In genomic region chr15:52114656-52115055, GRCh38 we compare ENCODE assay signal across 22 cellular contexts. TPM values are rescaled to one million over a fixed set of nuclear protein-coding genes. Genes with fewer than 3 reads are reported as not detected.
DNase-seq lines count a peak whose midpoint lies in the region; ATAC-seq and TF ChIP-seq lines count a peak whose summit lies in the region.
"Had no signal": no experiment of that assay in that cellular context is flagged by ENCODE, and none has a peak within 500 bp of the region (broad histone marks: within the 10 kb centered on the region; RNA-seq: fewer than 3 reads in every experiment).

No MANE protein-coding gene starts in this region.

- TF ChIP-seq CTCF in fibroblast of the aortic adventitia (IDR thresholded peaks at IDR 0.05; ENCODE audit: insufficient read depth, low read length) (no peak), omental fat pad (IDR thresholded peaks at IDR 0.05) (no peak)

- DNase-seq in C1 segment of cervical spinal cord (lab: John Stamatoyannopoulos, UW) (peak in 10 of 14 donors; percentile 4 to 40 (median 18)), NCI-H446 treated with DMSO at 0.1 percent for 48 hours (lab: John Stamatoyannopoulos, UW) (peak; percentile 67), fibroblast of the aortic adventitia (ENCODE audit: low read depth) (peak; percentile 25), middle frontal gyrus (ENCODE audit: extremely low spot score, low spot score) (peak; percentile 24), omental fat pad (ENCODE audit: low spot score) (no peak), OCI-M1 (lab: John Stamatoyannopoulos, UW) (no peak)
- no peak for DNase-seq in stimulated activated CD4-positive, alpha-beta T cell treated with anti-CD3 and anti-CD28 coated beads, Interleukin-4, amount 100 ng/mL, for 24 hours
- DNase-seq: activated CD4-positive, alpha-beta memory T cell treated with anti-CD3 and anti-CD28 coated beads for 36 hours; activated T-cell treated with anti-CD3 and anti-CD28 coated beads, Interleukin-2, amount 50 U/mL, for 24 hours; body of pancreas; CD4-positive, alpha-beta T cell; cortex of kidney; NCI-H1930; NCI-H526 treated with DMSO at 0.1 percent for 48 hours; retina; stimulated activated naive CD4-positive, alpha-beta T cell had no signal

- H3K4me3 ChIP-seq in fibroblast of the aortic adventitia (ENCODE audit: low read depth, low read length), result no peak overlapping the region
- H3K4me3 ChIP-seq: body of pancreas, SJSA1 had no signal

- ATAC-seq in omental fat pad (ENCODE audit: low FRiP score), result no peak
- no peak for ATAC-seq in GM18868 (IDR thresholded peaks at IDR 0.05; ENCODE audit: unreplicated experiment)
- ATAC-seq: body of pancreas, WTC11 had no signal

RNA-seq across cellular contexts. Expression of gene BCL2L10, which starts 2.1 kb away (rescaled TPM):
- total RNA-seq in fibroblast of the aortic adventitia (ENCODE audit: low replicate concordance) (not detected in 2 replicates), omental fat pad (under 1 TPM in 2 of 4 donors, not detected in 2; 0.56 to 0.72 TPM)
- total RNA-seq: activated CD4-positive, alpha-beta memory T cell treated with anti-CD3 and anti-CD28 coated beads for 36 hours; glomerular endothelial cell; M059J; OCI-LY7; SJSA1 had no signal

Comparison
In these comparisons a context has a peak if more than half of its experiments do, and no peak if none do; other contexts are left out.
1. DNase-seq: peak in C1 segment of cervical spinal cord (10 of 14), NCI-H446 treated with DMSO at 0.1 percent for 48 hours (single experiment), fibroblast of the aortic adventitia (single experiment) and middle frontal gyrus (single experiment); none in omental fat pad (single experiment), OCI-M1 (single experiment) and stimulated activated CD4-positive, alpha-beta T cell treated with anti-CD3 and anti-CD28 coated beads, Interleukin-4, amount 100 ng/mL, for 24 hours (single experiment).